Comparison of ENCODE assay signal across 8 cellular contexts in the genomic region with DNA sequence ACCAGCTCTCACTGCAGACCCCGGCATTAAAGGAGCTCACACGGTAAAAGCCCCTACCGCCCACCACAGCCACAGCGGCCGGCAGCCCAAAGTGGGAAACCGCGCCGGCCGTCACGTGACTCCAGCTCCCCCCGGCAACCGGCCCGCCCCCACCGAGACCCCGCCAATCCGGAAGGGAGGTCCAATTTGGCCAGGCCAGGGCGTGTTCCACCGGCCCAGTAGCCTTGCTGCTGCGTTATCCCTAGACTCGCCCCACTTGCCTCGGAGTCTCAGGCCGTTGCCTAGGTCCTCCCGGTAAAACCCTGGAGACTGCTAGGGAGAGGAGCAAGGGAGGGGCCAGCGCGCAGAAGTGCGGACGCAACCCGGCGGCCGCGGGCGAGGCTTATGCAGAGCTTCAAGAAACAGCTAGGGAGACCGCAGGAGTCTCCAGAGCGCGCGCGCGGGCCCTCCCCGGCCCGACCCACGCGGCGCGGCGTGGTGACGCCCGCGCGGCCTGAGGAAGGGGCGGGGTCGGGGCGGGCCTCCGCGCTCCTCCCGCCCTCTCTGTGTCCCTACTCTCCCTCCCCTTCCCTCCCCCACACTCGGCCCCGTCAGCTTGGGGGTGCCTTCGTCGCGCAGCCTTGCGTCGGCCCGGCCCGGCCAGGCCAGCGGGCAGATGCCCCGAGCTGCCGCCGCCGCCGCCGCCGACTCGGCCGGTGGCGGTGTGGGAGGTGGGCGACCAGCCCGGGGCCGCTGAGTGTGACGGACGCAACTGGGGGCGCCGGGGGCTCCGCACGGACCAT. TPM values are rescaled to one million over a fixed set of nuclear protein-coding genes. Genes with fewer than 3 reads are reported as not detected.
DNase-seq lines count a peak whose midpoint lies in the region; ATAC-seq, FAIRE-seq and TF ChIP-seq lines count a peak whose summit lies in the region.

A gene with protein sequence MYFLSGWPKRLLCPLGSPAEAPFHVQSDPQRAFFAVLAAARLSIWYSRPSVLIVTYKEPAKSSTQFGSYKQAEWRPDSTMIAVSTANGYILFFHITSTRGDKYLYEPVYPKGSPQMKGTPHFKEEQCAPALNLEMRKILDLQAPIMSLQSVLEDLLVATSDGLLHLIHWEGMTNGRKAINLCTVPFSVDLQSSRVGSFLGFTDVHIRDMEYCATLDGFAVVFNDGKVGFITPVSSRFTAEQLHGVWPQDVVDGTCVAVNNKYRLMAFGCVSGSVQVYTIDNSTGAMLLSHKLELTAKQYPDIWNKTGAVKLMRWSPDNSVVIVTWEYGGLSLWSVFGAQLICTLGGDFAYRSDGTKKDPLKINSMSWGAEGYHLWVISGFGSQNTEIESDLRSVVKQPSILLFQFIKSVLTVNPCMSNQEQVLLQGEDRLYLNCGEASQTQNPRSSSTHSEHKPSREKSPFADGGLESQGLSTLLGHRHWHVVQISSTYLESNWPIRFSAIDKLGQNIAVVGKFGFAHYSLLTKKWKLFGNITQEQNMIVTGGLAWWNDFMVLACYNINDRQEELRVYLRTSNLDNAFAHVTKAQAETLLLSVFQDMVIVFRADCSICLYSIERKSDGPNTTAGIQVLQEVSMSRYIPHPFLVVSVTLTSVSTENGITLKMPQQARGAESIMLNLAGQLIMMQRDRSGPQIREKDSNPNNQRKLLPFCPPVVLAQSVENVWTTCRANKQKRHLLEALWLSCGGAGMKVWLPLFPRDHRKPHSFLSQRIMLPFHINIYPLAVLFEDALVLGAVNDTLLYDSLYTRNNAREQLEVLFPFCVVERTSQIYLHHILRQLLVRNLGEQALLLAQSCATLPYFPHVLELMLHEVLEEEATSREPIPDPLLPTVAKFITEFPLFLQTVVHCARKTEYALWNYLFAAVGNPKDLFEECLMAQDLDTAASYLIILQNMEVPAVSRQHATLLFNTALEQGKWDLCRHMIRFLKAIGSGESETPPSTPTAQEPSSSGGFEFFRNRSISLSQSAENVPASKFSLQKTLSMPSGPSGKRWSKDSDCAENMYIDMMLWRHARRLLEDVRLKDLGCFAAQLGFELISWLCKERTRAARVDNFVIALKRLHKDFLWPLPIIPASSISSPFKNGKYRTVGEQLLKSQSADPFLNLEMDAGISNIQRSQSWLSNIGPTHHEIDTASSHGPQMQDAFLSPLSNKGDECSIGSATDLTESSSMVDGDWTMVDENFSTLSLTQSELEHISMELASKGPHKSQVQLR (N-terminal part only) (plus strand): TSS at position 578 of the 782 bp plus-strand sequence. CDS start 203 bp downstream, at position 781.

- H3K4me3 ChIP-seq in AG04449 (ENCODE audit: low read depth, low read length) (peak within 1 kb of the TSS; percentile 96), bronchial epithelial cell (ENCODE audit: low read depth, low read length) (peak within 1 kb of the TSS; percentile 96), small intestine (ENCODE audit: low read depth in 1 of 2, low read length in 2 of 2) (peak within 1 kb of the TSS; percentile 91 to 100)

- H3K4me1 ChIP-seq in small intestine (ENCODE audit: control insufficient read depth in 2 of 2, insufficient read depth in 1 of 2, low read depth in 1 of 2, low read length in 1 of 2), result peaks cover 0 to 4% of the 10 kb centered on the region in 2 donors

- peak within 1 kb of the TSS; percentile 95 for H3K27ac Mint-ChIP-seq in WTC11

- WGBS in small intestine, 3 donors, result 0% methylated on average over 47 to 84 of the region's 84 CpGs

- peak within 1 kb of the TSS; percentile 100 for H3K27ac ChIP-seq in small intestine (ENCODE audit: low read depth in 1 of 2, low read length in 1 of 2)

- H3K27me3 Mint-ChIP-seq in WTC11 (ENCODE audit: low read depth), result no peaks in the 10 kb centered on the region

- H3K36me3 Mint-ChIP-seq in WTC11, result no peaks in the 10 kb centered on the region

- ATAC-seq in GM18868 (IDR thresholded peaks at IDR 0.05; ENCODE audit: unreplicated experiment) (peak; percentile 59), HG03108 (IDR thresholded peaks at IDR 0.05; ENCODE audit: unreplicated experiment) (peak; percentile 54), WTC11 (peak; percentile 94)

- FAIRE-seq in bronchial epithelial cell (lab: Jason Lieb, UNC) (no peak), small intestine (lab: Jason Lieb, UNC) (no peak)

- peaks cover 36% of the 10 kb centered on the region for H3K4me1 Mint-ChIP-seq in WTC11

- CTCF ChIA-PET in AG04449 (lab: Yijun Ruan, JAX), result interaction anchor here (1.3 to 1.6 kb wide), 2 partner anchors 39 to 122 kb away, joined by 3 to 4 read pairs; no protein-coding TSS in a partner anchor
- CTCF ChIA-PET in WTC11 (lab: Charles Lee), result interaction anchor here (0.6 to 2.2 kb wide), 7 partner anchors 19 to 484 kb away, joined by 3 to 7 read pairs (median 4); a partner anchor contains a TSS

- POLR2A ChIA-PET in AG04449 (lab: Yijun Ruan, JAX) (interaction anchor here (0.5 to 1.5 kb wide), 11 partner anchors 12 to 949 kb away, joined by 3 to 7 read pairs (median 4); a partner anchor contains a TSS), WTC11 (lab: Charles Lee) (interaction anchor here (0.9 kb wide), 3 partner anchors 9 to 178 kb away, joined by 3 read pairs; a partner anchor contains a TSS)

- peak; percentile 55 for DNase-seq in AG04449 (ENCODE audit: low read depth, low spot score)
- DNase-seq in NCI-H2196 treated with DMSO at 0.1 percent for 48 hours (lab: John Stamatoyannopoulos, UW; ENCODE audit: unreplicated experiment), result peak; percentile 97
- DNase-seq in WTC11 (ENCODE audit: low spot score), result peak; percentile 83
- peak; percentile 79 for DNase-seq in bronchial epithelial cell (ENCODE audit: low read depth)
- DNase-seq in iPS-NIHi11 (ENCODE audit: low spot score), result peak; percentile 95
- peak; percentile 94 for DNase-seq in small intestine

- H3K4me3 Mint-ChIP-seq in WTC11, result peak within 1 kb of the TSS; percentile 99

- H3K9me3 ChIP-seq in small intestine (ENCODE audit: control insufficient read depth, low read depth), result no peaks in the 10 kb centered on the region

- no peaks in the 10 kb centered on the region for H3K9me3 Mint-ChIP-seq in WTC11

- H3K27me3 ChIP-seq in bronchial epithelial cell (ENCODE audit: control insufficient read depth, insufficient read depth, low read length) (no peaks in the 10 kb centered on the region), small intestine (ENCODE audit: control insufficient read depth in 2 of 2, insufficient read depth in 2 of 2, low read length in 2 of 2) (no peaks in the 10 kb centered on the region)

- no peaks in the 10 kb centered on the region for H3K36me3 ChIP-seq in bronchial epithelial cell (ENCODE audit: control insufficient read depth, insufficient read depth, low read length)
- no peaks in the 10 kb centered on the region for H3K36me3 ChIP-seq in small intestine (ENCODE audit: control insufficient read depth in 2 of 2, insufficient read depth in 2 of 2, low read length in 2 of 2)

- TF ChIP-seq CTCF in AG04449 (IDR thresholded peaks at IDR 0.05; ENCODE audit: insufficient read depth, low read length, missing control alignments), result no peak
- TF ChIP-seq CTCF in WTC11 (IDR thresholded peaks at IDR 0.05), result no peak
- TF ChIP-seq CTCF in bronchial epithelial cell (IDR thresholded peaks at IDR 0.05; ENCODE audit: insufficient read depth, low read length, severe bottlenecking), result no peak

TF ChIP-seq in WTC11, 78 proteins besides CTCF, POLR2A, EP300 and RAD21 (continues in another document):
- no peak for TF ChIP-seq SMAD3 (CRISPR knock-in tag; IDR thresholded peaks at IDR 0.05; ENCODE audit: borderline replicate concordance)
- no peak for TF ChIP-seq GRHL2 (CRISPR knock-in tag; IDR thresholded peaks at IDR 0.05; ENCODE audit: insufficient replicate concordance, severe bottlenecking)
- no peak for TF ChIP-seq TEAD1 (CRISPR knock-in tag; IDR thresholded peaks at IDR 0.05)
- no peak for TF ChIP-seq ZBTB21 (CRISPR knock-in tag; IDR thresholded peaks at IDR 0.05; ENCODE audit: borderline replicate concordance)
- TF ChIP-seq TCF7 (CRISPR knock-in tag; IDR thresholded peaks at IDR 0.05; ENCODE audit: low read depth), result no peak
- TF ChIP-seq CREM (CRISPR knock-in tag; IDR thresholded peaks at IDR 0.05), result no peak
- TF ChIP-seq, protein P1, sequence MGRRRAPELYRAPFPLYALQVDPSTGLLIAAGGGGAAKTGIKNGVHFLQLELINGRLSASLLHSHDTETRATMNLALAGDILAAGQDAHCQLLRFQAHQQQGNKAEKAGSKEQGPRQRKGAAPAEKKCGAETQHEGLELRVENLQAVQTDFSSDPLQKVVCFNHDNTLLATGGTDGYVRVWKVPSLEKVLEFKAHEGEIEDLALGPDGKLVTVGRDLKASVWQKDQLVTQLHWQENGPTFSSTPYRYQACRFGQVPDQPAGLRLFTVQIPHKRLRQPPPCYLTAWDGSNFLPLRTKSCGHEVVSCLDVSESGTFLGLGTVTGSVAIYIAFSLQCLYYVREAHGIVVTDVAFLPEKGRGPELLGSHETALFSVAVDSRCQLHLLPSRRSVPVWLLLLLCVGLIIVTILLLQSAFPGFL (CRISPR knock-in tag; IDR thresholded peaks at IDR 0.05; ENCODE audit: borderline replicate concordance), result no peak
- TF ChIP-seq IRF2 (CRISPR knock-in tag; IDR thresholded peaks at IDR 0.05; ENCODE audit: borderline replicate concordance, low read depth), result no peak
- TF ChIP-seq, protein P2, sequence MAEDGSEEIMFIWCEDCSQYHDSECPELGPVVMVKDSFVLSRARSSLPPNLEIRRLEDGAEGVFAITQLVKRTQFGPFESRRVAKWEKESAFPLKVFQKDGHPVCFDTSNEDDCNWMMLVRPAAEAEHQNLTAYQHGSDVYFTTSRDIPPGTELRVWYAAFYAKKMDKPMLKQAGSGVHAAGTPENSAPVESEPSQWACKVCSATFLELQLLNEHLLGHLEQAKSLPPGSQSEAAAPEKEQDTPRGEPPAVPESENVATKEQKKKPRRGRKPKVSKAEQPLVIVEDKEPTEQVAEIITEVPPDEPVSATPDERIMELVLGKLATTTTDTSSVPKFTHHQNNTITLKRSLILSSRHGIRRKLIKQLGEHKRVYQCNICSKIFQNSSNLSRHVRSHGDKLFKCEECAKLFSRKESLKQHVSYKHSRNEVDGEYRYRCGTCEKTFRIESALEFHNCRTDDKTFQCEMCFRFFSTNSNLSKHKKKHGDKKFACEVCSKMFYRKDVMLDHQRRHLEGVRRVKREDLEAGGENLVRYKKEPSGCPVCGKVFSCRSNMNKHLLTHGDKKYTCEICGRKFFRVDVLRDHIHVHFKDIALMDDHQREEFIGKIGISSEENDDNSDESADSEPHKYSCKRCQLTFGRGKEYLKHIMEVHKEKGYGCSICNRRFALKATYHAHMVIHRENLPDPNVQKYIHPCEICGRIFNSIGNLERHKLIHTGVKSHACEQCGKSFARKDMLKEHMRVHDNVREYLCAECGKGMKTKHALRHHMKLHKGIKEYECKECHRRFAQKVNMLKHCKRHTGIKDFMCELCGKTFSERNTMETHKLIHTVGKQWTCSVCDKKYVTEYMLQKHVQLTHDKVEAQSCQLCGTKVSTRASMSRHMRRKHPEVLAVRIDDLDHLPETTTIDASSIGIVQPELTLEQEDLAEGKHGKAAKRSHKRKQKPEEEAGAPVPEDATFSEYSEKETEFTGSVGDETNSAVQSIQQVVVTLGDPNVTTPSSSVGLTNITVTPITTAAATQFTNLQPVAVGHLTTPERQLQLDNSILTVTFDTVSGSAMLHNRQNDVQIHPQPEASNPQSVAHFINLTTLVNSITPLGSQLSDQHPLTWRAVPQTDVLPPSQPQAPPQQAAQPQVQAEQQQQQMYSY (CRISPR knock-in tag; IDR thresholded peaks at IDR 0.05), result no peak

RNA-seq across cellular contexts. Expression of the gene that starts here (rescaled TPM):
- total RNA-seq in WTC11 (2021), result 17.4 to 18.9 TPM (median 17.8 TPM) in 3 replicates
- total RNA-seq in bronchial epithelial cell, result 32.8 and 34.2 TPM in 2 replicates
- polyA plus RNA-seq in small intestine, result 1 to 10 TPM; 3.9 to 7.6 (median 6.0) TPM

Comparison
In these comparisons a context has a peak if more than half of its experiments do, and no peak if none do; other contexts are left out.
1. Peak in every context shown above with its lines: DNase-seq, ATAC-seq, H3K4me3 ChIP-seq and H3K27ac ChIP-seq.